23 cellular contexts compared by ENCODE assay signal in the genomic region with DNA sequence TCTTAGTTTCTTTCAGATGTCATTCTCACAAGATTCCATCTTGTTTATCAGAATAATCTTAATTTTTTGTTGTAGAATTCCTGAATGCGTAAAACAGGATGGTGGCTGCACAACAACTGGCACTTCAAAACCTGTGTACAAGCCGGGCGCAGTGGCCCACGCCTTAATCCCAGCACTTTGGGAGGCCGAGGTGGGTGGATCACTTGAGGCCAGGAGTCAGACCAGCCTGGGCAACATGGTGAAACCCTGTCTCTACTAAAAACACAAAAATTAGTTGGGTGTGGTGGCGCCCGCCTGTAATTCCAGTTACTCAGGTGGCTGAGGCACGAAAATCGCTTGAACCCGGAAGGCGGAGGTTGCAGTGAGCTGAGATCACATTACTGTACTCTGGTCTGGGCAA.
"Had no signal": no experiment of that assay in that cellular context is flagged by ENCODE, and none has a peak within 500 bp of the region (broad histone marks: within the 10 kb centered on the region; RNA-seq: fewer than 3 reads in every experiment).

No MANE protein-coding gene starts in this region.

- H3K27me3 ChIP-seq: stomach, suprapubic skin, testis, thyroid gland, tibial artery, tibial nerve, transverse colon, upper lobe of left lung, upper lobe of right lung, uterus, vagina had no signal

- H3K27ac ChIP-seq: stomach, suprapubic skin, testis, thoracic aorta, thyroid gland, tibial artery, tibial nerve, transverse colon, upper lobe of left lung, upper lobe of right lung, uterus, vagina had no signal

- DNase-seq: stimulated activated CD4-positive, alpha-beta T cell treated with anti-CD3 and anti-CD28 coated beads, Interleukin-2, amount 100 ng/mL, for 48 hours; stimulated activated CD4-positive, alpha-beta T cell treated with anti-CD3 and anti-CD28 coated beads, Interleukin-4, amount 100 ng/mL, for 1 hour; stimulated activated CD4-positive, alpha-beta T cell treated with anti-CD3 and anti-CD28 coated beads, Interleukin-4, amount 100 ng/mL, for 24 hours; stimulated activated CD4-positive, alpha-beta T cell treated with anti-CD3 and anti-CD28 coated beads, Interleukin-4, amount 100 ng/mL, for 4 hours; stimulated activated CD8-positive, alpha-beta memory T cell treated with anti-CD3 and anti-CD28 coated beads, Interleukin-4, amount 100 ng/mL, for 48 hours; stimulated activated naive B cell treated with anti-CD40 and anti-IgM and Interleukin-4, amounts not matched to agents 10 μg/mL and 1 μg/mL and 100 μg/mL, for 72 hours; stimulated activated naive CD4-positive, alpha-beta T cell; stimulated activated naive CD4-positive, alpha-beta T cell treated with Interleukin-2 at 50 U/mL for 16 hours; stimulated activated naive CD8-positive, alpha-beta T cell treated with anti-CD3 and anti-CD28 coated beads, Interleukin-15, amount 100 ng/mL, for 72 hours; stimulated activated naive CD8-positive, alpha-beta T cell treated with anti-CD3 and anti-CD28 coated beads, Interleukin-15, Interleukin-2, amounts not matched to agents 100 U/mL and 50 U/mL, for 24 hours; stomach; substantia nigra; testis; thyroid gland; tibial artery; transverse colon; upper lobe of left lung; upper lobe of right lung; uterus had no signal

- H3K4me3 ChIP-seq: stomach, suprapubic skin, testis, thoracic aorta, thyroid gland, tibial artery, tibial nerve, transverse colon, upper lobe of left lung, upper lobe of right lung, uterus, vagina had no signal

- H3K36me3 ChIP-seq: stomach, suprapubic skin, thoracic aorta, thyroid gland, tibial artery, tibial nerve, transverse colon, upper lobe of left lung, upper lobe of right lung, uterus, vagina had no signal

- H3K9me3 ChIP-seq: stomach, suprapubic skin, testis, thoracic aorta, thyroid gland, tibial artery, tibial nerve, transverse colon, upper lobe of left lung, upper lobe of right lung, uterus, vagina had no signal

- H3K4me1 ChIP-seq: stomach, suprapubic skin, testis, thyroid gland, tibial artery, tibial nerve, transverse colon, upper lobe of left lung, upper lobe of right lung, uterus, vagina had no signal
